In the genomic region with DNA sequence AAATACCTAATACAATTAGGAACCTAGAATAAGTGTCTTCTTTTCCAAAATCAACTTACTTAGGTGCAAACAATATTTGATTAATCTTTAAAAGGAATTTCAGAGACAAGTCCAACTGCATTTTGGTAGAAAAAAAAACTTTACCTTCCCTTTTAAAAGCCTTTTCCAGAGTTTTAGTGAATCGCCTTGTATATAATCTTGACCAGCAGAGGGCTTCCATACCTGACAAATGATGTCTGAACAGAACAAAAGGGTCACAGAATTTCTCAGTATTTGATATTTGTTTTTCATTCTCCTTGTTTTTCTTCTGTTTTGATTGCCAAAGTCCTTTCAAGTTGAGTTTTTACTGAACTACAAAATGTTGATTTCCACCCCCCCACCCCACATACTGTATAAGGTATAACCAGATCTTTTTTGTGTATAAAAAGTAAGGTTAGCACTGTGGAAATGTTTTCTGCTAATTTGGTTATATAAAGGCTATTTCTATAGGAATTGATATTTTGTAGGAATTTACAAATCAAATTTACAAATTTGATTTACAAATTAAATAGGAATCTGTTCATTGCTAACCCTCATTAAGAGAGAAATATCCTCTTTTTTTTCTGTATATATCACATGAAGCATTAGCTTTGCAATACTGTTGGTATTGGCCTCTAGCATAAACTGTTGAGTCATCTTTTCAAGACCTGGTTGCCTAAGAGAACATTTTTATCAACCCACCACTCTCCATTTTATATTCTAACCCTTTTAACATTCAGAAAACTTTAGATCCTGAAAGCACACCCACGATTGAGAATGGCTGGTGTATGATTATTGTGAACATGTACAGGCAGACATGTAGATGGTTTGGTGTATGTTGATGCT, we compare ENCODE assay signal across 8 cellular contexts.
A peak's percentile ranks its signal among the peaks of the same experiment; 100 is the strongest.
DNase-seq lines count a peak whose midpoint lies in the region; ATAC-seq, FAIRE-seq and TF ChIP-seq lines count a peak whose summit lies in the region.

No MANE protein-coding gene starts in this region.

- intact Hi-C loops in colonic mucosa (cut with DNase I): loop anchor here (5.0 kb wide), 1 partner anchor 628 kb away; no protein-coding TSS in a partner anchor
- intact Hi-C loops in activated CD4-positive, alpha-beta T cell treated with anti-CD3 and anti-CD28 coated beads, Interleukin-2, amount 10 ng/mL, durations not matched to agents 24 days and 14 days (cut with micrococcal nuclease): no loop called here

- peak; percentile 34; the same call in 2 of the 3 replicates for TF ChIP-seq CTCF in GM12872 (IDR thresholded peaks at IDR 0.05; ENCODE audit: insufficient read depth, low read depth, low read length)
- peak; percentile 30 for TF ChIP-seq CTCF in colonic mucosa (IDR thresholded peaks at IDR 0.05)
- TF ChIP-seq CTCF in osteocyte (IDR thresholded peaks at IDR 0.05): peak; percentile 80

- no peaks in the 10 kb centered on the region for H3K4me1 ChIP-seq in colonic mucosa

- no peaks in the 10 kb centered on the region for H3K27me3 Mint-ChIP-seq in osteocyte (ENCODE audit: unreplicated experiment)
- no peaks in the 10 kb centered on the region for H3K27me3 Mint-ChIP-seq in activated CD4-positive, alpha-beta T cell treated with anti-CD3 and anti-CD28 coated beads, Interleukin-2, amount 10 ng/mL, durations not matched to agents 24 days and 14 days

- no peak overlapping the region for H3K27ac ChIP-seq in colonic mucosa

- no peak overlapping the region for H3K9ac ChIP-seq in colonic mucosa (ENCODE audit: low read depth in 2 of 2, low read length in 2 of 2)

- no peak overlapping the region for H3K27ac Mint-ChIP-seq in osteocyte (ENCODE audit: unreplicated experiment)
- no peak overlapping the region for H3K27ac Mint-ChIP-seq in activated CD4-positive, alpha-beta T cell treated with anti-CD3 and anti-CD28 coated beads, Interleukin-2, amount 10 ng/mL, durations not matched to agents 24 days and 14 days

- no peaks in the 10 kb centered on the region for H3K27me3 ChIP-seq in colonic mucosa

- no peak for ATAC-seq in GM21723 (IDR thresholded peaks at IDR 0.05; ENCODE audit: unreplicated experiment)

- H3K9me3 ChIP-seq in colonic mucosa: no peaks in the 10 kb centered on the region

- no peaks in the 10 kb centered on the region for H3K36me3 ChIP-seq in colonic mucosa

- FAIRE-seq in HTR-8/SVneo (lab: Jason Lieb, UNC): no peak

- DNase-seq in LoVo (ENCODE audit: low spot score) (peak; percentile 24), colonic mucosa (no peak), osteocyte (ENCODE audit: extremely low spot score, unreplicated experiment) (no peak), HTR-8/SVneo (ENCODE audit: insufficient read length, low spot score) (no peak), NCI-H2029 (lab: John Stamatoyannopoulos, UW) (no peak)
- no peak for DNase-seq in activated CD4-positive, alpha-beta T cell treated with anti-CD3 and anti-CD28 coated beads, Interleukin-2, amount 10 ng/mL, durations not matched to agents 24 days and 14 days

- no peak overlapping the region for H3K4me3 ChIP-seq in colonic mucosa

- H3K36me3 Mint-ChIP-seq in osteocyte (ENCODE audit: unreplicated experiment): no peaks in the 10 kb centered on the region
- no peaks in the 10 kb centered on the region for H3K36me3 Mint-ChIP-seq in activated CD4-positive, alpha-beta T cell treated with anti-CD3 and anti-CD28 coated beads, Interleukin-2, amount 10 ng/mL, durations not matched to agents 24 days and 14 days (ENCODE audit: low read depth)

- H3K9me3 Mint-ChIP-seq in osteocyte (ENCODE audit: unreplicated experiment): peaks cover 9% of the 10 kb centered on the region
- H3K9me3 Mint-ChIP-seq in activated CD4-positive, alpha-beta T cell treated with anti-CD3 and anti-CD28 coated beads, Interleukin-2, amount 10 ng/mL, durations not matched to agents 24 days and 14 days: no peaks in the 10 kb centered on the region

- H3K4me1 Mint-ChIP-seq in osteocyte (ENCODE audit: unreplicated experiment): peaks cover 31% of the 10 kb centered on the region
- no peaks in the 10 kb centered on the region for H3K4me1 Mint-ChIP-seq in activated CD4-positive, alpha-beta T cell treated with anti-CD3 and anti-CD28 coated beads, Interleukin-2, amount 10 ng/mL, durations not matched to agents 24 days and 14 days

- no peak overlapping the region for H3K4me3 Mint-ChIP-seq in osteocyte (ENCODE audit: unreplicated experiment)
- H3K4me3 Mint-ChIP-seq in activated CD4-positive, alpha-beta T cell treated with anti-CD3 and anti-CD28 coated beads, Interleukin-2, amount 10 ng/mL, durations not matched to agents 24 days and 14 days: no peak overlapping the region

Comparison
In these comparisons a context has a peak if more than half of its experiments do, and no peak if none do; other contexts are left out.
1. CTCF ChIP-seq: peak in every context shown above with its lines; median percentile 80 in osteocyte; 34 in GM12872; 30 in colonic mucosa.